In genomic region chr6:149431905-149432775, GRCh38 we compare ENCODE assay signal across 8 cellular contexts. TPM values are rescaled to one million over a fixed set of nuclear protein-coding genes. Genes with fewer than 3 reads are reported as not detected.
DNase-seq lines count a peak whose midpoint lies in the region; ATAC-seq and TF ChIP-seq lines count a peak whose summit lies in the region.

No MANE protein-coding gene starts in this region.

- H3K27me3 Mint-ChIP-seq in activated T-cell treated with anti-CD3 and anti-CD28 coated beads, Interleukin-2, amount 50 U/mL, for 24 hours, result no peaks in the 10 kb centered on the region
- H3K27me3 Mint-ChIP-seq in neural progenitor cell (ENCODE audit: insufficient read depth, low read depth), result peaks cover 9% of the 10 kb centered on the region
- no peaks in the 10 kb centered on the region for H3K27me3 Mint-ChIP-seq in stimulated activated naive CD8-positive, alpha-beta T cell treated with anti-CD3 and anti-CD28 coated beads, Interleukin-15, Interleukin-2, amounts not matched to agents 100 ng/mL and 50 ng/mL, for 24 hours

- no peaks in the 10 kb centered on the region for H3K27me3 ChIP-seq in neural progenitor cell

- no peak overlapping the region for H3K9ac ChIP-seq in neural progenitor cell

- DNase-seq in DMS114 treated with DMSO at 0.1 percent for 48 hours (lab: John Stamatoyannopoulos, UW; ENCODE audit: unreplicated experiment) (peak; percentile 41), KG1 (lab: John Stamatoyannopoulos, UW) (peak; percentile 72), fibroblast of peridontal ligament (ENCODE audit: extremely low read depth) (peak; percentile 89), neural progenitor cell (ENCODE audit: low spot score) (peak; percentile 96)
- peak; percentile 95 for DNase-seq in activated T-cell treated with anti-CD3 and anti-CD28 coated beads, Interleukin-2, amount 50 U/mL, for 24 hours

- no peaks in the 10 kb centered on the region for H3K79me2 ChIP-seq in neural progenitor cell (ENCODE audit: low read depth)

- peak overlapping the region; percentile 64 for H2AFZ ChIP-seq in neural progenitor cell (replicated peaks)

- no peaks in the 10 kb centered on the region for H3K36me3 ChIP-seq in neural progenitor cell

- peak; percentile 73 for ATAC-seq in GM21526 (IDR thresholded peaks at IDR 0.05; ENCODE audit: low FRiP score, unreplicated experiment)

- peaks cover 12% of the 10 kb centered on the region for H3K4me1 ChIP-seq in neural progenitor cell

- H3F3A ChIP-seq in neural progenitor cell (ENCODE audit: low read depth), result peaks cover 7% of the 10 kb centered on the region

- H3K27ac ChIP-seq in neural progenitor cell, result no peak overlapping the region

- peak overlapping the region; percentile 44 for H3K4me2 ChIP-seq in neural progenitor cell

- H3K27ac Mint-ChIP-seq in activated T-cell treated with anti-CD3 and anti-CD28 coated beads, Interleukin-2, amount 50 U/mL, for 24 hours, result peak overlapping the region; percentile 79
- no peak overlapping the region for H3K27ac Mint-ChIP-seq in neural progenitor cell
- H3K27ac Mint-ChIP-seq in stimulated activated naive CD8-positive, alpha-beta T cell treated with anti-CD3 and anti-CD28 coated beads, Interleukin-15, Interleukin-2, amounts not matched to agents 100 ng/mL and 50 ng/mL, for 24 hours, result peak overlapping the region; percentile 52

- peak; percentile 98 for TF ChIP-seq CTCF in neural progenitor cell (IDR thresholded peaks at IDR 0.05)

- H3K4me3 ChIP-seq in neural progenitor cell, result no peak overlapping the region

- no peaks in the 10 kb centered on the region for H4K20me1 ChIP-seq in neural progenitor cell (ENCODE audit: low read depth)

- no peaks in the 10 kb centered on the region for H3K9me3 Mint-ChIP-seq in activated T-cell treated with anti-CD3 and anti-CD28 coated beads, Interleukin-2, amount 50 U/mL, for 24 hours
- no peaks in the 10 kb centered on the region for H3K9me3 Mint-ChIP-seq in neural progenitor cell
- H3K9me3 Mint-ChIP-seq in stimulated activated naive CD8-positive, alpha-beta T cell treated with anti-CD3 and anti-CD28 coated beads, Interleukin-15, Interleukin-2, amounts not matched to agents 100 ng/mL and 50 ng/mL, for 24 hours, result no peaks in the 10 kb centered on the region

- peaks cover 7% of the 10 kb centered on the region for H3K4me1 Mint-ChIP-seq in activated T-cell treated with anti-CD3 and anti-CD28 coated beads, Interleukin-2, amount 50 U/mL, for 24 hours (ENCODE audit: low read depth)
- H3K4me1 Mint-ChIP-seq in neural progenitor cell, result peaks cover 13% of the 10 kb centered on the region
- H3K4me1 Mint-ChIP-seq in stimulated activated naive CD8-positive, alpha-beta T cell treated with anti-CD3 and anti-CD28 coated beads, Interleukin-15, Interleukin-2, amounts not matched to agents 100 ng/mL and 50 ng/mL, for 24 hours (ENCODE audit: low read depth), result peaks cover 8% of the 10 kb centered on the region

- H3K9me3 ChIP-seq in neural progenitor cell (ENCODE audit: low read depth), result no peaks in the 10 kb centered on the region

- no peaks in the 10 kb centered on the region for H3K36me3 Mint-ChIP-seq in activated T-cell treated with anti-CD3 and anti-CD28 coated beads, Interleukin-2, amount 50 U/mL, for 24 hours (ENCODE audit: low read depth)
- H3K36me3 Mint-ChIP-seq in neural progenitor cell, result no peaks in the 10 kb centered on the region
- H3K36me3 Mint-ChIP-seq in stimulated activated naive CD8-positive, alpha-beta T cell treated with anti-CD3 and anti-CD28 coated beads, Interleukin-15, Interleukin-2, amounts not matched to agents 100 ng/mL and 50 ng/mL, for 24 hours (ENCODE audit: low read depth), result no peaks in the 10 kb centered on the region

- peak overlapping the region; percentile 45 for H3K4me3 Mint-ChIP-seq in activated T-cell treated with anti-CD3 and anti-CD28 coated beads, Interleukin-2, amount 50 U/mL, for 24 hours
- H3K4me3 Mint-ChIP-seq in neural progenitor cell, result no peak overlapping the region
- H3K4me3 Mint-ChIP-seq in stimulated activated naive CD8-positive, alpha-beta T cell treated with anti-CD3 and anti-CD28 coated beads, Interleukin-15, Interleukin-2, amounts not matched to agents 100 ng/mL and 50 ng/mL, for 24 hours, result peak overlapping the region; percentile 47

TF ChIP-seq in PFSK-1, 5 proteins besides CTCF, POLR2A, EP300 and RAD21:
- no peak for TF ChIP-seq REST (IDR thresholded peaks at IDR 0.05; ENCODE audit: insufficient read depth in 1 of 2, low read depth in 2 of 2, low read length in 2 of 2)
- peak; percentile 78 for TF ChIP-seq FOXP2 (optimal IDR thresholded peaks at IDR 0.05; ENCODE audit: borderline replicate concordance, extremely low read depth, extremely low read length, insufficient read depth)
TF ChIP-seq in PFSK-1: peak in this region for 1.

RNA-seq across cellular contexts. Expression of gene SUMO4, which starts 32.1 kb away (rescaled TPM):
- 0.28 TPM for polyA plus RNA-seq in PFSK-1 (2012; ENCODE audit: insufficient read length, low read depth)
- total RNA-seq in neural progenitor cell (ENCODE audit: low replicate concordance), result 0.82 and 2.3 TPM in 2 replicates

RNA-seq across cellular contexts. Expression of gene ZC3H12D, which starts 52.7 kb away (rescaled TPM):
- polyA plus RNA-seq in PFSK-1 (2012; ENCODE audit: insufficient read length, low read depth), result not detected
- total RNA-seq in neural progenitor cell (ENCODE audit: low replicate concordance), result 0.03 TPM in 1 of 2 replicates, not detected in the other

Comparison
In these comparisons a context has a peak if more than half of its experiments do, and no peak if none do; other contexts are left out.
1. DNase-seq: peak in every context shown above with its lines; median percentile 96 in neural progenitor cell; 95 in activated T-cell treated with anti-CD3 and anti-CD28 coated beads, Interleukin-2, amount 50 U/mL, for 24 hours; 89 in fibroblast of peridontal ligament; 72 in KG1; 41 in DMS114 treated with DMSO at 0.1 percent for 48 hours.